Comparison of ENCODE assay signal across 9 cellular contexts in genomic region chr9:21402387-21403247, GRCh38. TPM values are rescaled to one million over a fixed set of nuclear protein-coding genes. Genes with fewer than 3 reads are reported as not detected.
DNase-seq lines count a peak whose midpoint lies in the region; TF ChIP-seq lines count a peak whose summit lies in the region.
"Had no signal": no experiment of that assay in that cellular context is flagged by ENCODE, and none has a peak within 500 bp of the region (broad histone marks: within the 10 kb centered on the region; RNA-seq: fewer than 3 reads in every experiment).

No MANE protein-coding gene starts in this region.

- no peaks in the 10 kb centered on the region for H3K27me3 ChIP-seq in mesendoderm (ENCODE audit: insufficient read depth, low read length, poor library complexity)
- H3K27me3 ChIP-seq in transverse colon: peaks cover 50% of the 10 kb centered on the region

- no peaks in the 10 kb centered on the region for H3K79me1 ChIP-seq in mesendoderm (ENCODE audit: low read length)

- H2AK5ac ChIP-seq in mesendoderm (ENCODE audit: low read length): no peak overlapping the region

- H3K4me2 ChIP-seq in mesendoderm (ENCODE audit: low read length): peak overlapping the region; percentile 65

- in situ Hi-C loops in astrocyte of the cerebellum (cut with HindIII; ENCODE audit: low sequenced_read_pairs) (loop anchor here (5.0 kb wide), 1 partner anchor 70 kb away; no protein-coding TSS in a partner anchor), transverse colon (cut with MboI; ENCODE audit: low pct_ligation_motif_present in 1 of 4, low pct_unique_long_range_greater_than_20kb in 1 of 4, low sequenced_read_pairs in 3 of 4) (no loop called here)

- no peak overlapping the region for H2BK120ac ChIP-seq in mesendoderm (ENCODE audit: low read depth, low read length)

- H4K5ac ChIP-seq in mesendoderm (ENCODE audit: low read length): no peak overlapping the region

- no peak overlapping the region for H2BK15ac ChIP-seq in mesendoderm (replicated peaks; ENCODE audit: low read depth)

- DNase-seq in GM03348 (ENCODE audit: low spot score): peak; percentile 47
- no peak for DNase-seq in astrocyte of the cerebellum (ENCODE audit: low read depth)
- DNase-seq in mesendoderm: peak; percentile 67
- no peak for DNase-seq in transverse colon
- no peak for DNase-seq in mucosa of gallbladder (ENCODE audit: low spot score)
- no peak for DNase-seq in UCSD-AML1 (lab: John Stamatoyannopoulos, UW; ENCODE audit: unreplicated experiment)
- DNase-seq in NCI-H524 treated with DMSO at 0.1 percent for 48 hours (lab: John Stamatoyannopoulos, UW): no peak

- no peak for TF ChIP-seq EP300 in transverse colon (IDR thresholded peaks at IDR 0.05; ENCODE audit: low read depth)

- no peaks in the 10 kb centered on the region for H3K4me1 ChIP-seq in HEK293 (ENCODE audit: control insufficient read depth, insufficient read depth, low read length)
- no peaks in the 10 kb centered on the region for H3K4me1 ChIP-seq in mesendoderm (ENCODE audit: control insufficient read depth, low read depth, low read length)
- peaks cover 5 to 14% (median 12%) of the 10 kb centered on the region in 4 donors for H3K4me1 ChIP-seq in transverse colon

- TF ChIP-seq CTCF in HEK293 (tag by site-specific recombination; IDR thresholded peaks at IDR 0.05): 0 out of 2 replicates have a peak, but pooled peaks have one; percentile 19
- TF ChIP-seq CTCF in astrocyte of the cerebellum (IDR thresholded peaks at IDR 0.05; ENCODE audit: low read depth, low read length, missing control alignments): no peak
- TF ChIP-seq CTCF in transverse colon (IDR thresholded peaks at IDR 0.05): no peak

- H3K4me3 ChIP-seq in HEK293 (ENCODE audit: low read depth, low read length): peak overlapping the region; percentile 33
- H3K4me3 ChIP-seq in astrocyte of the cerebellum (ENCODE audit: low read depth, low read length): peak overlapping the region; percentile 48
- peak overlapping the region; percentile 27 for H3K4me3 ChIP-seq in mesendoderm (ENCODE audit: low read length)
- peak overlapping the region in 3 of 4 donors; percentile 15 to 45 (median 23) for H3K4me3 ChIP-seq in transverse colon

- H2BK5ac ChIP-seq in mesendoderm (ENCODE audit: low read length): no peak overlapping the region

- no peak overlapping the region for H3K23ac ChIP-seq in mesendoderm (ENCODE audit: low read length)

- H3K27ac ChIP-seq in HEK293 (ENCODE audit: extremely low read depth, low read depth, low read length) (no peak overlapping the region), mesendoderm (ENCODE audit: low read depth, low read length) (no peak overlapping the region), transverse colon (no peak overlapping the region)

- H3K36me3 ChIP-seq in HEK293 (ENCODE audit: control insufficient read depth in 2 of 2, insufficient read depth in 1 of 2, low read length in 2 of 2) (no peaks in the 10 kb centered on the region), mesendoderm (ENCODE audit: control insufficient read depth, insufficient read depth, low read length) (no peaks in the 10 kb centered on the region), transverse colon (no peaks in the 10 kb centered on the region)

- CTCF ChIA-PET in HEK293 (lab: Yijun Ruan, JAX): interaction anchor here (0.6 to 1.5 kb wide), 5 partner anchors 76 to 1884 kb away, joined by 3 to 4 read pairs (median 3); no protein-coding TSS in a partner anchor

- H3K18ac ChIP-seq in mesendoderm (ENCODE audit: low read length): no peak overlapping the region

- TF ChIP-seq POLR2A in transverse colon (IDR thresholded peaks at IDR 0.05): no peak

- peak overlapping the region; percentile 28 for H3K9ac ChIP-seq in mesendoderm (ENCODE audit: low read length)

- H3K56ac ChIP-seq in mesendoderm (ENCODE audit: low read length): peak overlapping the region; percentile 66

- H3K9me3 ChIP-seq in HEK293 (ENCODE audit: control insufficient read depth, insufficient read depth, low read depth, low read length): no peaks in the 10 kb centered on the region
- no peaks in the 10 kb centered on the region for H3K9me3 ChIP-seq in transverse colon

- POLR2A ChIA-PET in HEK293 (lab: Yijun Ruan, JAX): no interaction called here

- no peak overlapping the region for H4K8ac ChIP-seq in mesendoderm (ENCODE audit: low read depth, low read length)

- H3K79me2 ChIP-seq in mesendoderm (ENCODE audit: control insufficient read depth, insufficient read depth, low read length): no peaks in the 10 kb centered on the region

- WGBS in mesendoderm (ENCODE audit: extremely low coverage, insufficient coverage, low lambda C conversion rate): no CpG with 5 or more reads among the region's 53 CpGs
- 9 to 20% methylated on average over 2 to 46 of the region's 53 CpGs for WGBS in transverse colon (ENCODE audit: low coverage in 1 of 2), 2 donors

- H3K4ac ChIP-seq in mesendoderm (ENCODE audit: low read depth, low read length): no peak overlapping the region

- intact Hi-C loops in transverse colon (cut with DNase I; ENCODE audit: low total_unique reads): no loop called here

TF ChIP-seq in HEK293, 187 proteins besides CTCF, POLR2A, EP300 and RAD21 (continues in another document):
- TF ChIP-seq, protein P1, sequence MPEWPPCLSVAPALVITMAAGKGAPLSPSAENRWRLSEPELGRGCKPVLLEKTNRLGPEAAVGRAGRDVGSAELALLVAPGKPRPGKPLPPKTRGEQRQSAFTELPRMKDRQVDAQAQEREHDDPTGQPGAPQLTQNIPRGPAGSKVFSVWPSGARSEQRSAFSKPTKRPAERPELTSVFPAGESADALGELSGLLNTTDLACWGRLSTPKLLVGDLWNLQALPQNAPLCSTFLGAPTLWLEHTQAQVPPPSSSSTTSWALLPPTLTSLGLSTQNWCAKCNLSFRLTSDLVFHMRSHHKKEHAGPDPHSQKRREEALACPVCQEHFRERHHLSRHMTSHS (tag by site-specific recombination; IDR thresholded peaks at IDR 0.05): no peak
- TF ChIP-seq KLF10 (tag by site-specific recombination; IDR thresholded peaks at IDR 0.05) (no peak), ZNF214 (tag by site-specific recombination; IDR thresholded peaks at IDR 0.05; ENCODE audit: borderline replicate concordance) (no peak), ZNF2 (tag by site-specific recombination; IDR thresholded peaks at IDR 0.05) (no peak), ZNF701 (tag by site-specific recombination; IDR thresholded peaks at IDR 0.05) (no peak), YY2 (tag by site-specific recombination; IDR thresholded peaks at IDR 0.05) (0 out of 2 replicates have a peak, but pooled peaks have one; percentile 19), ZNF302 (tag by site-specific recombination; IDR thresholded peaks at IDR 0.05; ENCODE audit: low read depth) (no peak), ZNF48 (tag by site-specific recombination; IDR thresholded peaks at IDR 0.05) (no peak), ZFP37 (tag by site-specific recombination; IDR thresholded peaks at IDR 0.05) (no peak), ZNF548 (tag by site-specific recombination; IDR thresholded peaks at IDR 0.05) (no peak), ZBTB17 (tag by site-specific recombination; IDR thresholded peaks at IDR 0.05) (0 out of 2 replicates have a peak, but pooled peaks have one; percentile 36)
- TF ChIP-seq, protein P2, sequence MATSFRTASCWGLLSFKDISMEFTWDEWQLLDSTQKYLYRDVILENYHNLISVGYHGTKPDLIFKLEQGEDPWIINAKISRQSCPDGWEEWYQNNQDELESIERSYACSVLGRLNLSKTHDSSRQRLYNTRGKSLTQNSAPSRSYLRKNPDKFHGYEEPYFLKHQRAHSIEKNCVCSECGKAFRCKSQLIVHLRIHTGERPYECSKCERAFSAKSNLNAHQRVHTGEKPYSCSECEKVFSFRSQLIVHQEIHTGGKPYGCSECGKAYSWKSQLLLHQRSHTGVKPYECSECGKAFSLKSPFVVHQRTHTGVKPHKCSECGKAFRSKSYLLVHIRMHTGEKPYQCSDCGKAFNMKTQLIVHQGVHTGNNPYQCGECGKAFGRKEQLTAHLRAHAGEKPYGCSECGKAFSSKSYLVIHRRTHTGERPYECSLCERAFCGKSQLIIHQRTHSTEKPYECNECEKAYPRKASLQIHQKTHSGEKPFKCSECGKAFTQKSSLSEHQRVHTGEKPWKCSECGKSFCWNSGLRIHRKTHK (tag by site-specific recombination; IDR thresholded peaks at IDR 0.05): no peak
- TF ChIP-seq, protein P3, sequence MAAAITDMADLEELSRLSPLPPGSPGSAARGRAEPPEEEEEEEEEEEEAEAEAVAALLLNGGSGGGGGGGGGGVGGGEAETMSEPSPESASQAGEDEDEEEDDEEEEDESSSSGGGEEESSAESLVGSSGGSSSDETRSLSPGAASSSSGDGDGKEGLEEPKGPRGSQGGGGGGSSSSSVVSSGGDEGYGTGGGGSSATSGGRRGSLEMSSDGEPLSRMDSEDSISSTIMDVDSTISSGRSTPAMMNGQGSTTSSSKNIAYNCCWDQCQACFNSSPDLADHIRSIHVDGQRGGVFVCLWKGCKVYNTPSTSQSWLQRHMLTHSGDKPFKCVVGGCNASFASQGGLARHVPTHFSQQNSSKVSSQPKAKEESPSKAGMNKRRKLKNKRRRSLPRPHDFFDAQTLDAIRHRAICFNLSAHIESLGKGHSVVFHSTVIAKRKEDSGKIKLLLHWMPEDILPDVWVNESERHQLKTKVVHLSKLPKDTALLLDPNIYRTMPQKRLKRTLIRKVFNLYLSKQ (tag by site-specific recombination; IDR thresholded peaks at IDR 0.05; ENCODE audit: borderline replicate concordance): no peak

RNA-seq across cellular contexts. Expression of gene IFNA8, which starts 6.3 kb away (rescaled TPM):
- polyA plus RNA-seq in mesendoderm (2013, experiment 1 of 2): not detected
- polyA plus RNA-seq in mesendoderm (2013, experiment 2 of 2): not detected
- total RNA-seq in transverse colon (not detected), mucosa of gallbladder (not detected)
- polyA plus RNA-seq: IgD-negative memory B cell had no signal

RNA-seq across cellular contexts. Expression of gene IFNA2, which starts 17.4 kb away (rescaled TPM):
- polyA plus RNA-seq in mesendoderm (2013, experiment 1 of 2): not detected
- not detected for polyA plus RNA-seq in mesendoderm (2013, experiment 2 of 2)
- not detected for total RNA-seq in transverse colon
- total RNA-seq in mucosa of gallbladder: not detected
- polyA plus RNA-seq: IgD-negative memory B cell had no signal

RNA-seq across cellular contexts. Expression of gene IFNA13, which starts 34.8 kb away (rescaled TPM):
- not detected for polyA plus RNA-seq in mesendoderm (2013, experiment 1 of 2)
- not detected for polyA plus RNA-seq in mesendoderm (2013, experiment 2 of 2)
- total RNA-seq in transverse colon (not detected), mucosa of gallbladder (not detected)
- polyA plus RNA-seq: IgD-negative memory B cell had no signal

RNA-seq across cellular contexts. Expression of gene IFNA1, which starts 37.6 kb away (rescaled TPM):
- polyA plus RNA-seq in mesendoderm (2013, experiment 1 of 2): not detected
- polyA plus RNA-seq in mesendoderm (2013, experiment 2 of 2): not detected
- not detected for total RNA-seq in transverse colon
- not detected for total RNA-seq in mucosa of gallbladder

RNA-seq across cellular contexts. Expression of gene IFNA6, which starts 51.9 kb away (rescaled TPM):
- not detected for polyA plus RNA-seq in mesendoderm (2013, experiment 1 of 2)
- polyA plus RNA-seq in mesendoderm (2013, experiment 2 of 2): not detected
- total RNA-seq in transverse colon (not detected), mucosa of gallbladder (not detected)
- polyA plus RNA-seq: IgD-negative memory B cell had no signal

Comparison
In these comparisons a context has a peak if more than half of its experiments do, and no peak if none do; other contexts are left out.
1. DNase-seq: peak in GM03348 (single experiment) and mesendoderm (single experiment); none in astrocyte of the cerebellum (single experiment), transverse colon (single experiment), mucosa of gallbladder (single experiment), UCSD-AML1 (single experiment) and NCI-H524 treated with DMSO at 0.1 percent for 48 hours (single experiment).
2. Peak in every context shown above with its lines, with median percentiles within 50 percentile points of each other: H3K4me3 ChIP-seq.